ENCODE assay signal across 15 cellular contexts in the genomic region with DNA sequence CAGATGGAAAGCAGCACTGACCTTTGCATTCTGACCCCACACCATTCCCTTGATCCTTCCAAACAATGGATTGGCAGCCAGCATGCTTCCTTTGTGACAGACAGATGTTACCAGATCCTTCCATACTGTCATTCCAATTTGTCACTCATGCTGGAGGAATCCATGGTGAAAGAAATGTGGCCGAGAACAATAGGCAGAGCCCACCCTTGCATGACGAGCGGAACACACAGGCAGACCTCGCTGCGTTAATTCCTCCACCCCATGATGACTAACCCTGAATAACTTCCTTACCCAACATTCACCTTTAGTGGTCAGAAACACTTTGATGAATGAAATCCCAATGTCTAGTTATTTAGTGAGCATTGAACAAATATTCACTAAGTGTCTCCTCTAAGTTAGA. TPM values are rescaled to one million over a fixed set of nuclear protein-coding genes. Genes with fewer than 3 reads are reported as not detected.
DNase-seq lines count a peak whose midpoint lies in the region; ATAC-seq, FAIRE-seq and TF ChIP-seq lines count a peak whose summit lies in the region.
"Had no signal": no experiment of that assay in that cellular context is flagged by ENCODE, and none has a peak within 500 bp of the region (broad histone marks: within the 10 kb centered on the region; RNA-seq: fewer than 3 reads in every experiment).

No MANE protein-coding gene starts in this region.

- H3K9me3 Mint-ChIP-seq in stimulated activated naive B cell treated with anti-CD40 and anti-IgM and Interleukin-4, amounts not matched to agents 10 μg/mL and 1 μg/mL and 100 μg/mL, for 72 hours = peaks cover 0 to 7% of the 10 kb centered on the region in 2 donors
- H3K9me3 Mint-ChIP-seq in activated T-cell treated with anti-CD3 and anti-CD28 coated beads, Interleukin-2, amount 50 U/mL, for 72 hours = no peaks in the 10 kb centered on the region

- H3K4me3 ChIP-seq in epithelial cell of esophagus (ENCODE audit: low read length) = no peak overlapping the region

- TF ChIP-seq CTCF in epithelial cell of esophagus (IDR thresholded peaks at IDR 0.05; ENCODE audit: insufficient read depth, low read depth, low read length, missing control alignments) = no peak

- no peak for ATAC-seq in stimulated activated naive B cell treated with anti-CD40 and anti-IgM and Interleukin-4, amounts not matched to agents 10 μg/mL and 1 μg/mL and 100 μg/mL, for 72 hours (replicated peaks)
- ATAC-seq in activated T-cell treated with anti-CD3 and anti-CD28 coated beads, Interleukin-2, amount 50 U/mL, for 72 hours (replicated peaks in 1 of 2) = no peak
- ATAC-seq: SK-N-SH treated with all-trans-retinoic acid at 6 μM for 48 hours had no signal

- no peaks in the 10 kb centered on the region for H3K4me1 Mint-ChIP-seq in stimulated activated naive B cell treated with anti-CD40 and anti-IgM and Interleukin-4, amounts not matched to agents 10 μg/mL and 1 μg/mL and 100 μg/mL, for 72 hours
- H3K4me1 Mint-ChIP-seq in activated T-cell treated with anti-CD3 and anti-CD28 coated beads, Interleukin-2, amount 50 U/mL, for 72 hours (ENCODE audit: low read depth) = no peaks in the 10 kb centered on the region

- no peak for FAIRE-seq in RCC 7860 (lab: Jason Lieb, UNC)

- H3K27ac Mint-ChIP-seq in stimulated activated naive B cell treated with anti-CD40 and anti-IgM and Interleukin-4, amounts not matched to agents 10 μg/mL and 1 μg/mL and 100 μg/mL, for 72 hours = no peak overlapping the region
- no peak overlapping the region for H3K27ac Mint-ChIP-seq in activated T-cell treated with anti-CD3 and anti-CD28 coated beads, Interleukin-2, amount 50 U/mL, for 72 hours

- peak; percentile 23 for DNase-seq in HPDE6-E6E7 (ENCODE audit: extremely low spot score)
- peak; percentile 70 for DNase-seq in RCC 7860 (ENCODE audit: low spot score)
- peak; percentile 60 for DNase-seq in epithelial cell of esophagus (ENCODE audit: low read depth)
- peak; percentile 8 for DNase-seq in retina
- DNase-seq in NCI-H1436 treated with DMSO at 0.1 percent for 48 hours (lab: John Stamatoyannopoulos, UW) = no peak
- DNase-seq in stimulated activated naive B cell treated with anti-CD40 and anti-IgM and Interleukin-4, amounts not matched to agents 10 μg/mL and 1 μg/mL and 100 μg/mL, for 72 hours = no peak
- no peak for DNase-seq in activated T-cell treated with anti-CD3 and anti-CD28 coated beads, Interleukin-2, amount 50 U/mL, for 72 hours
- DNase-seq: AML-193, COR-L47, H7, KG1, NCI-H1092, NCI-H2081 treated with DMSO at 0.1 percent for 48 hours, Right ventricle myocardium superior had no signal

- H3K4me3 Mint-ChIP-seq in stimulated activated naive B cell treated with anti-CD40 and anti-IgM and Interleukin-4, amounts not matched to agents 10 μg/mL and 1 μg/mL and 100 μg/mL, for 72 hours = no peak overlapping the region
- H3K4me3 Mint-ChIP-seq in activated T-cell treated with anti-CD3 and anti-CD28 coated beads, Interleukin-2, amount 50 U/mL, for 72 hours = no peak overlapping the region

- peaks cover 19% of the 10 kb centered on the region in 2 donors for H3K27me3 Mint-ChIP-seq in stimulated activated naive B cell treated with anti-CD40 and anti-IgM and Interleukin-4, amounts not matched to agents 10 μg/mL and 1 μg/mL and 100 μg/mL, for 72 hours
- peaks cover 3% of the 10 kb centered on the region for H3K27me3 Mint-ChIP-seq in activated T-cell treated with anti-CD3 and anti-CD28 coated beads, Interleukin-2, amount 50 U/mL, for 72 hours (ENCODE audit: low read depth)

- H3K36me3 Mint-ChIP-seq in stimulated activated naive B cell treated with anti-CD40 and anti-IgM and Interleukin-4, amounts not matched to agents 10 μg/mL and 1 μg/mL and 100 μg/mL, for 72 hours = peaks cover 0 to 11% of the 10 kb centered on the region in 2 donors
- peaks cover 0 to 3% of the 10 kb centered on the region in 2 donors for H3K36me3 Mint-ChIP-seq in activated T-cell treated with anti-CD3 and anti-CD28 coated beads, Interleukin-2, amount 50 U/mL, for 72 hours (ENCODE audit: insufficient read depth in 2 of 2)

RNA-seq across cellular contexts. Expression of a gene that starts 45.1 kb away (rescaled TPM):
- total RNA-seq in activated T-cell treated with anti-CD3 and anti-CD28 coated beads, Interleukin-2, amount 50 U/mL, for 72 hours = not detected

Comparison
In these comparisons a context has a peak if more than half of its experiments do, and no peak if none do; other contexts are left out.
1. DNase-seq: peak in HPDE6-E6E7 (single experiment), RCC 7860 (single experiment), epithelial cell of esophagus (single experiment) and retina (single experiment); none in NCI-H1436 treated with DMSO at 0.1 percent for 48 hours (single experiment), stimulated activated naive B cell treated with anti-CD40 and anti-IgM and Interleukin-4, amounts not matched to agents 10 μg/mL and 1 μg/mL and 100 μg/mL, for 72 hours (single experiment) and activated T-cell treated with anti-CD3 and anti-CD28 coated beads, Interleukin-2, amount 50 U/mL, for 72 hours (0 of 2).